Comparison of ENCODE assay signal across 26 cellular contexts in the genomic region with DNA sequence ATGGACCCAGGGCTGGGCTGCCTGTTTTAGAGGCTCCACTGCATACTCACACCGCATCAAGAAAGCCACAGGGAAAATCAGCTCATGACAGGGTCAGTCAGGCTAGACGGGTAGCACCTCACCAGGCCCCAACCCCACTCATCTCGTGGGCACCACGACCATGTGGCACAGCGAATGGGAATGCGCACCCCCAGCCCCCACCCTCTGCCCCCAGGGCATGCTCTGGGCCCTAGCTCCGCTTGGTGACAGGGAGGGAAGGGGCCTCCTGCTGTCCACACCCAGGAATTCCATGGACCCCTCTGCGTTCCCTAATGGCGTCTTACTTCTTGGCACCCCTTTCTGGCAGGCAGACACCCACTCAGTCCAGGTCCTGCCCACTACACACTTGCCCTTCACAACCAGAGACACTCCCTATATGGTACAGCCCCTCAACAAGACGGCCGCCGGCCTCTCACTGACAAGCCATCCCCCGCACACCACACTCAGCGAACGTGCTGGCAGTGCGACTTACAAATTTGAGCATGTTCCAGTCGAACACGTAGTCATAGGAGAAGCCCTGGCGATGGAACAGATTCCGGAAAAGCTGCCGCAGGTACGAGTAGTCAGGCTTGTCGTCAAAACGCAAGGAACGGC. TPM values are rescaled to one million over a fixed set of nuclear protein-coding genes. Genes with fewer than 3 reads are reported as not detected.
DNase-seq lines count a peak whose midpoint lies in the region; ATAC-seq and TF ChIP-seq lines count a peak whose summit lies in the region.
"Had no signal": no experiment of that assay in that cellular context is flagged by ENCODE, and none has a peak within 500 bp of the region (broad histone marks: within the 10 kb centered on the region; RNA-seq: fewer than 3 reads in every experiment).

No MANE protein-coding gene starts in this region.

- H3K27ac Mint-ChIP-seq in activated CD8-positive, alpha-beta T cell treated with anti-CD3 and anti-CD28 coated beads, Interleukin-2, amount 10 ng/mL, durations not matched to agents 7 days and 5 days, result peak overlapping the region; percentile 57
- no peak overlapping the region for H3K27ac Mint-ChIP-seq in activated CD8-positive, alpha-beta T cell treated with anti-CD3 and anti-CD28 coated beads for 36 hours
- H3K27ac Mint-ChIP-seq in Caco-2 (ENCODE audit: unreplicated experiment) (peak overlapping the region; percentile 51), chondrocyte (ENCODE audit: unreplicated experiment) (no peak overlapping the region)
- H3K27ac Mint-ChIP-seq in natural killer cell treated with Interleukin-12 subunit alpha and Interleukin-12 subunit beta and Interleukin-15 and Interleukin-18, amount 100 ng/mL, for 72 hours, result peak overlapping the region; percentile 21 to 68
- H3K27ac Mint-ChIP-seq: activated B cell treated with CpG ODN at 0.5 μM for 24 hours, nephron had no signal

- POLR2A ChIA-PET in activated CD8-positive, alpha-beta T cell treated with anti-CD3 and anti-CD28 coated beads, Interleukin-2, amount 10 ng/mL, durations not matched to agents 7 days and 5 days (lab: Charles Lee), result no interaction called here
- POLR2A ChIA-PET in activated CD8-positive, alpha-beta T cell treated with anti-CD3 and anti-CD28 coated beads for 36 hours (lab: Charles Lee), result interaction anchor here (1.3 to 1.5 kb wide), 3 partner anchors 9 to 41 kb away, joined by 4 to 6 read pairs (median 4); no protein-coding TSS in a partner anchor
- POLR2A ChIA-PET in Caco-2 (lab: Charles Lee), result no interaction called here

- BruUV-seq in Caco-2 (replicated peaks; lab: Mats Ljungman, UMichigan), result no TSS peak

- no peaks in the 10 kb centered on the region for H3K27me3 Mint-ChIP-seq in activated CD8-positive, alpha-beta T cell treated with anti-CD3 and anti-CD28 coated beads, Interleukin-2, amount 10 ng/mL, durations not matched to agents 7 days and 5 days (ENCODE audit: low read depth)
- no peaks in the 10 kb centered on the region for H3K27me3 Mint-ChIP-seq in activated CD8-positive, alpha-beta T cell treated with anti-CD3 and anti-CD28 coated beads for 36 hours
- H3K27me3 Mint-ChIP-seq in Caco-2 (ENCODE audit: insufficient read depth, unreplicated experiment) (no peaks in the 10 kb centered on the region), chondrocyte (ENCODE audit: low read depth) (no peaks in the 10 kb centered on the region)
- no peaks in the 10 kb centered on the region for H3K27me3 Mint-ChIP-seq in natural killer cell treated with Interleukin-12 subunit alpha and Interleukin-12 subunit beta and Interleukin-15 and Interleukin-18, amount 100 ng/mL, for 72 hours
- H3K27me3 Mint-ChIP-seq: activated B cell treated with CpG ODN at 0.5 μM for 24 hours; CD4-positive, CD25-positive, alpha-beta regulatory T cell had no signal

- no peaks in the 10 kb centered on the region for H3K4me1 ChIP-seq in Caco-2
- peaks cover 23% of the 10 kb centered on the region for H3K4me1 ChIP-seq in vagina

- no peak overlapping the region for H3K4me3 Mint-ChIP-seq in activated CD8-positive, alpha-beta T cell treated with anti-CD3 and anti-CD28 coated beads, Interleukin-2, amount 10 ng/mL, durations not matched to agents 7 days and 5 days
- no peak overlapping the region for H3K4me3 Mint-ChIP-seq in activated CD8-positive, alpha-beta T cell treated with anti-CD3 and anti-CD28 coated beads for 36 hours
- H3K4me3 Mint-ChIP-seq in Caco-2 (ENCODE audit: unreplicated experiment) (no peak overlapping the region), chondrocyte (ENCODE audit: unreplicated experiment) (no peak overlapping the region)
- no peak overlapping the region for H3K4me3 Mint-ChIP-seq in natural killer cell treated with Interleukin-12 subunit alpha and Interleukin-12 subunit beta and Interleukin-15 and Interleukin-18, amount 100 ng/mL, for 72 hours
- H3K4me3 Mint-ChIP-seq: activated B cell treated with CpG ODN at 0.5 μM for 24 hours, nephron had no signal

- H3K36me3 Mint-ChIP-seq in activated CD8-positive, alpha-beta T cell treated with anti-CD3 and anti-CD28 coated beads, Interleukin-2, amount 10 ng/mL, durations not matched to agents 7 days and 5 days (ENCODE audit: low read depth), result peaks cover 72% of the 10 kb centered on the region
- H3K36me3 Mint-ChIP-seq in activated CD8-positive, alpha-beta T cell treated with anti-CD3 and anti-CD28 coated beads for 36 hours (ENCODE audit: low read depth), result peaks cover 64% of the 10 kb centered on the region
- H3K36me3 Mint-ChIP-seq in Caco-2 (ENCODE audit: insufficient read depth, unreplicated experiment) (peaks cover 85% of the 10 kb centered on the region), chondrocyte (ENCODE audit: low read depth) (peaks cover 41% of the 10 kb centered on the region)
- peaks cover 20% of the 10 kb centered on the region for H3K36me3 Mint-ChIP-seq in natural killer cell treated with Interleukin-12 subunit alpha and Interleukin-12 subunit beta and Interleukin-15 and Interleukin-18, amount 100 ng/mL, for 72 hours

- no peak for ATAC-seq in activated CD8-positive, alpha-beta T cell treated with anti-CD3 and anti-CD28 coated beads, Interleukin-2, amount 10 ng/mL, durations not matched to agents 7 days and 5 days
- ATAC-seq in activated CD8-positive, alpha-beta T cell treated with anti-CD3 and anti-CD28 coated beads for 36 hours, result no peak
- ATAC-seq in natural killer cell treated with Interleukin-12 subunit alpha and Interleukin-12 subunit beta and Interleukin-15 and Interleukin-18, amount 100 ng/mL, for 72 hours, result no peak
- ATAC-seq: psoas muscle had no signal

- CTCF ChIA-PET in activated CD8-positive, alpha-beta T cell treated with anti-CD3 and anti-CD28 coated beads, Interleukin-2, amount 10 ng/mL, durations not matched to agents 7 days and 5 days (lab: Charles Lee), result interaction anchor here (1.5 kb wide), 1 partner anchor 15 kb away, joined by 5 read pairs; no protein-coding TSS in a partner anchor
- CTCF ChIA-PET in activated CD8-positive, alpha-beta T cell treated with anti-CD3 and anti-CD28 coated beads for 36 hours (lab: Charles Lee), result interaction anchor here (0.9 kb wide), 1 partner anchor 9 kb away, joined by 3 read pairs; no protein-coding TSS in a partner anchor
- CTCF ChIA-PET in Caco-2 (lab: Charles Lee), result no interaction called here

- no peak for DNase-seq in activated CD8-positive, alpha-beta T cell treated with anti-CD3 and anti-CD28 coated beads, Interleukin-2, amount 10 ng/mL, durations not matched to agents 7 days and 5 days
- no peak for DNase-seq in activated CD8-positive, alpha-beta T cell treated with anti-CD3 and anti-CD28 coated beads for 36 hours
- DNase-seq in Caco-2 (no peak), chondrocyte (ENCODE audit: low spot score) (peak; percentile 65), vagina (ENCODE audit: extremely low spot score in 2 of 2) (no peak), NCI-H1105 (lab: John Stamatoyannopoulos, UW) (no peak)
- DNase-seq in natural killer cell treated with Interleukin-12 subunit alpha and Interleukin-12 subunit beta and Interleukin-15 and Interleukin-18, amount 100 ng/mL, for 72 hours (ENCODE audit: low spot score), result no peak
- DNase-seq in stimulated activated CD8-positive, alpha-beta memory T cell treated with anti-CD3 and anti-CD28 coated beads, Interleukin-4, amount 100 ng/mL, for 48 hours, result no peak
- DNase-seq: ACHN; activated B cell treated with CpG ODN at 0.5 μM for 24 hours; CD4-positive, CD25-positive, alpha-beta regulatory T cell; colonic mucosa; foreskin fibroblast; IMR-90; kidney; mesenchymal stem cell; MG63; NCI-H146; NCI-H2171; NCI-H526 treated with DMSO at 0.1 percent for 48 hours; SIG-M5; stimulated activated CD4-positive, alpha-beta T cell treated with anti-CD3 and anti-CD28 coated beads, Interleukin-4, amount 100 ng/mL, for 4 hours had no signal

- no peak overlapping the region for H3K27ac ChIP-seq in vagina
- H3K27ac ChIP-seq: colonic mucosa, HL-60, psoas muscle, suprapubic skin had no signal

- TF ChIP-seq CTCF in activated CD8-positive, alpha-beta T cell treated with anti-CD3 and anti-CD28 coated beads for 36 hours (IDR thresholded peaks at IDR 0.05), result no peak
- TF ChIP-seq CTCF in Caco-2 (IDR thresholded peaks at IDR 0.05; ENCODE audit: insufficient read depth in 1 of 2, low read depth in 1 of 2, low read length in 1 of 2, severe bottlenecking in 1 of 2, unreplicated experiment in 1 of 2) (no peak), chondrocyte (IDR thresholded peaks at IDR 0.05) (no peak), vagina (IDR thresholded peaks at IDR 0.05) (no peak)

- H3K4me1 Mint-ChIP-seq in activated CD8-positive, alpha-beta T cell treated with anti-CD3 and anti-CD28 coated beads, Interleukin-2, amount 10 ng/mL, durations not matched to agents 7 days and 5 days (ENCODE audit: low read depth), result peaks cover 15% of the 10 kb centered on the region
- H3K4me1 Mint-ChIP-seq in activated CD8-positive, alpha-beta T cell treated with anti-CD3 and anti-CD28 coated beads for 36 hours (ENCODE audit: low read depth), result peaks cover 13% of the 10 kb centered on the region
- no peaks in the 10 kb centered on the region for H3K4me1 Mint-ChIP-seq in Caco-2 (ENCODE audit: low read depth, unreplicated experiment)
- H3K4me1 Mint-ChIP-seq in chondrocyte (ENCODE audit: low read depth), result peaks cover 22% of the 10 kb centered on the region
- H3K4me1 Mint-ChIP-seq in natural killer cell treated with Interleukin-12 subunit alpha and Interleukin-12 subunit beta and Interleukin-15 and Interleukin-18, amount 100 ng/mL, for 72 hours (ENCODE audit: low read depth in 2 of 2), result peaks cover 14 to 37% of the 10 kb centered on the region in 2 donors
- H3K4me1 Mint-ChIP-seq: nephron had no signal

- no peaks in the 10 kb centered on the region for H3K9me3 Mint-ChIP-seq in activated CD8-positive, alpha-beta T cell treated with anti-CD3 and anti-CD28 coated beads, Interleukin-2, amount 10 ng/mL, durations not matched to agents 7 days and 5 days (ENCODE audit: insufficient read depth)
- no peaks in the 10 kb centered on the region for H3K9me3 Mint-ChIP-seq in activated CD8-positive, alpha-beta T cell treated with anti-CD3 and anti-CD28 coated beads for 36 hours
- H3K9me3 Mint-ChIP-seq in Caco-2 (ENCODE audit: unreplicated experiment) (no peaks in the 10 kb centered on the region), chondrocyte (ENCODE audit: low read depth) (no peaks in the 10 kb centered on the region)
- no peaks in the 10 kb centered on the region for H3K9me3 Mint-ChIP-seq in natural killer cell treated with Interleukin-12 subunit alpha and Interleukin-12 subunit beta and Interleukin-15 and Interleukin-18, amount 100 ng/mL, for 72 hours
- H3K9me3 Mint-ChIP-seq: activated B cell treated with CpG ODN at 0.5 μM for 24 hours, nephron had no signal

- H3K36me3 ChIP-seq in Caco-2 (ENCODE audit: control insufficient read depth, insufficient read depth, low read length) (peaks cover 19% of the 10 kb centered on the region), vagina (peaks cover 0 to 89% of the 10 kb centered on the region in 2 donors)

- intact Hi-C loops in activated CD8-positive, alpha-beta T cell treated with anti-CD3 and anti-CD28 coated beads for 36 hours (cut with micrococcal nuclease), result no loop called here
- intact Hi-C loops in Caco-2 (cut with micrococcal nuclease; ENCODE audit: unreplicated experiment) (no loop called here), vagina (cut with DNase I) (no loop called here)

- no peak overlapping the region for H3K4me3 ChIP-seq in Caco-2 (ENCODE audit: low read depth, low read length)
- H3K4me3 ChIP-seq in vagina, result no peak overlapping the region
- H3K4me3 ChIP-seq: colonic mucosa, MG63, psoas muscle, suprapubic skin had no signal

- H3K9me3 ChIP-seq in Caco-2, result no peaks in the 10 kb centered on the region; the same call in 1 of the 2 replicates
- no peaks in the 10 kb centered on the region for H3K9me3 ChIP-seq in vagina
- H3K9me3 ChIP-seq: colonic mucosa, MG63, psoas muscle, suprapubic skin had no signal

- no peaks in the 10 kb centered on the region for H3K27me3 ChIP-seq in Caco-2 (replicated peaks; ENCODE audit: control insufficient read depth, insufficient read depth, low read length)
- H3K27me3 ChIP-seq in vagina, result no peaks in the 10 kb centered on the region
- H3K27me3 ChIP-seq: colonic mucosa, MG63, suprapubic skin had no signal

- no peak for TF ChIP-seq POLR2A in vagina (IDR thresholded peaks at IDR 0.05)

RNA-seq across cellular contexts. Expression of a gene that starts 22.1 kb away (rescaled TPM):
- 100 to 1,000 TPM; 257 to 264 TPM for total RNA-seq in activated CD8-positive, alpha-beta T cell treated with anti-CD3 and anti-CD28 coated beads, Interleukin-2, amount 10 ng/mL, durations not matched to agents 7 days and 5 days
- total RNA-seq in activated CD8-positive, alpha-beta T cell treated with anti-CD3 and anti-CD28 coated beads for 36 hours, result 100 to 1,000 TPM; 183 to 193 TPM
- 13.1 and 13.7 TPM in 2 replicates for total RNA-seq in Caco-2 (2022)
- 53.3 to 206 TPM (median 189 TPM) in 3 replicates for total RNA-seq in chondrocyte
- 100 to 1,000 TPM; 241 to 534 TPM for total RNA-seq in natural killer cell treated with Interleukin-12 subunit alpha and Interleukin-12 subunit beta and Interleukin-15 and Interleukin-18, amount 100 ng/mL, for 72 hours
- total RNA-seq in vagina, result 21.1 TPM

RNA-seq across cellular contexts. Expression of a gene that starts 22.5 kb away (rescaled TPM):
- 100 to 1,000 TPM in 1 of 2 experiments, 10 to 100 TPM in 1; 99.5 to 111 TPM for total RNA-seq in activated CD8-positive, alpha-beta T cell treated with anti-CD3 and anti-CD28 coated beads, Interleukin-2, amount 10 ng/mL, durations not matched to agents 7 days and 5 days
- total RNA-seq in activated CD8-positive, alpha-beta T cell treated with anti-CD3 and anti-CD28 coated beads for 36 hours, result 10 to 100 TPM; 90.6 to 97.0 TPM
- 196 TPM in 2 replicates for total RNA-seq in Caco-2 (2022)
- 93.0 to 94.5 TPM (median 93.9 TPM) in 3 replicates for total RNA-seq in chondrocyte
- 100 to 1,000 TPM; 160 to 215 TPM for total RNA-seq in natural killer cell treated with Interleukin-12 subunit alpha and Interleukin-12 subunit beta and Interleukin-15 and Interleukin-18, amount 100 ng/mL, for 72 hours
- total RNA-seq in vagina, result 67.8 TPM

RNA-seq across cellular contexts. Expression of a gene that starts 38.3 kb away (rescaled TPM):
- 10 to 100 TPM; 78.3 to 84.7 TPM for total RNA-seq in activated CD8-positive, alpha-beta T cell treated with anti-CD3 and anti-CD28 coated beads, Interleukin-2, amount 10 ng/mL, durations not matched to agents 7 days and 5 days
- total RNA-seq in activated CD8-positive, alpha-beta T cell treated with anti-CD3 and anti-CD28 coated beads for 36 hours, result 10 to 100 TPM; 56.6 to 64.2 TPM
- total RNA-seq in Caco-2 (2022) (31.0 and 32.2 TPM in 2 replicates), chondrocyte (23.5 to 39.8 TPM (median 24.1 TPM) in 3 replicates), vagina (26.5 TPM)
- total RNA-seq in natural killer cell treated with Interleukin-12 subunit alpha and Interleukin-12 subunit beta and Interleukin-15 and Interleukin-18, amount 100 ng/mL, for 72 hours, result 10 to 100 TPM; 34.0 to 82.2 TPM

Comparison
In these comparisons a context has a peak if more than half of its experiments do, and no peak if none do; other contexts are left out.
1. H3K27ac Mint-ChIP-seq: peak in activated CD8-positive, alpha-beta T cell treated with anti-CD3 and anti-CD28 coated beads, Interleukin-2, amount 10 ng/mL, durations not matched to agents 7 days and 5 days (single experiment), Caco-2 (single experiment) and natural killer cell treated with Interleukin-12 subunit alpha and Interleukin-12 subunit beta and Interleukin-15 and Interleukin-18, amount 100 ng/mL, for 72 hours (2 of 2); none in activated CD8-positive, alpha-beta T cell treated with anti-CD3 and anti-CD28 coated beads for 36 hours (single experiment) and chondrocyte (single experiment).